In genomic region chr1:228833911-228834631, GRCh38 we compare ENCODE assay signal across 1 cellular context.
A peak's percentile ranks its signal among the peaks of the same experiment; 100 is the strongest.
TF ChIP-seq lines count a peak whose summit lies in the region.

No MANE protein-coding gene starts in this region.

TF ChIP-seq in GM12878, 131 proteins besides CTCF, POLR2A, EP300 and RAD21 (continued from another document):
- TF ChIP-seq NKRF (conservative IDR thresholded peaks at IDR 0.05) (no peak), KAT2A (conservative IDR thresholded peaks at IDR 0.05; ENCODE audit: control insufficient read depth, low read depth, low read length) (no peak), SMC3 (IDR thresholded peaks at IDR 0.05; ENCODE audit: borderline replicate concordance, low read length) (no peak), HCFC1 (IDR thresholded peaks at IDR 0.05; ENCODE audit: low read length) (no peak), IKZF2 (IDR thresholded peaks at IDR 0.05) (peak; percentile 9 to 42; a peak in 2 of 4 replicates), NFXL1 (IDR thresholded peaks at IDR 0.05; ENCODE audit: borderline replicate concordance) (no peak), POLR2AphosphoS5 (IDR thresholded peaks at IDR 0.05; ENCODE audit: low read length) (no peak), SMARCA5 (IDR thresholded peaks at IDR 0.05) (no peak), IKZF1 (conservative IDR thresholded peaks at IDR 0.05) (peak; percentile 51; the same call in 1 of the 2 replicates), PML (IDR thresholded peaks at IDR 0.05; ENCODE audit: low read length) (no peak), ZNF592 (IDR thresholded peaks at IDR 0.05) (no peak), ESRRA (IDR thresholded peaks at IDR 0.05; ENCODE audit: low read length) (no peak), ATF7 (IDR thresholded peaks at IDR 0.05; ENCODE audit: low read depth) (no peak), NRF1 (conservative IDR thresholded peaks at IDR 0.05; ENCODE audit: low read depth, low read length) (no peak), DPF2 (IDR thresholded peaks at IDR 0.05) (no peak), YBX1 (IDR thresholded peaks at IDR 0.05) (no peak), ZBTB4 (CRISPR knock-in tag; IDR thresholded peaks at IDR 0.05) (no peak), REST (IDR thresholded peaks at IDR 0.05; ENCODE audit: low read depth, low read length) (no peak), MEF2B (IDR thresholded peaks at IDR 0.05; ENCODE audit: partially characterized antibody, poor library complexity, severe bottlenecking) (no peak), USF2 (IDR thresholded peaks at IDR 0.05; ENCODE audit: borderline replicate concordance, low read depth, low read length) (no peak)
